In genomic region chr18:58991127-58991798, GRCh38 we compare ENCODE assay signal across 8 cellular contexts.
DNase-seq lines count a peak whose midpoint lies in the region; ATAC-seq and TF ChIP-seq lines count a peak whose summit lies in the region.

No MANE protein-coding gene starts in this region.

- no peaks in the 10 kb centered on the region for H3K27me3 ChIP-seq in ACC112 (ENCODE audit: insufficient read depth, low read length)
- H3K27me3 ChIP-seq in SJCRH30: no peaks in the 10 kb centered on the region

- no peak overlapping the region for H3K4me3 Mint-ChIP-seq in natural killer cell

- no peaks in the 10 kb centered on the region for H3K79me2 ChIP-seq in ACC112 (ENCODE audit: control insufficient read depth, insufficient read depth, low read length, unreplicated experiment)

- peaks cover 47% of the 10 kb centered on the region for H3K4me1 ChIP-seq in ACC112 (ENCODE audit: control insufficient read depth, insufficient read depth, low read length, unreplicated experiment)
- H3K4me1 ChIP-seq in SJCRH30: peaks cover 18% of the 10 kb centered on the region

- H3K9me3 ChIP-seq in SJCRH30 (replicated peaks): peaks cover 6% of the 10 kb centered on the region; the same call in 1 of the 2 replicates

- DNase-seq in fibroblast of peridontal ligament (ENCODE audit: extremely low read depth) (peak; percentile 44), RKO (ENCODE audit: low spot score) (no peak), natural killer cell (no peak), SJCRH30 (no peak), NCI-H1930 (lab: John Stamatoyannopoulos, UW) (no peak)

- no peak overlapping the region for H2AFZ ChIP-seq in ACC112 (ENCODE audit: low read length, unreplicated experiment)

- no peak overlapping the region for H3K27ac Mint-ChIP-seq in natural killer cell

- H3K4me3 ChIP-seq in ACC112 (ENCODE audit: low read depth, low read length) (no peak overlapping the region), SJCRH30 (no peak overlapping the region)

- ATAC-seq in GM19455 (IDR thresholded peaks at IDR 0.05; ENCODE audit: unreplicated experiment): peak; percentile 64
- ATAC-seq in HG03460 (IDR thresholded peaks at IDR 0.05; ENCODE audit: unreplicated experiment): peak; percentile 85
- ATAC-seq in natural killer cell: no peak

- peaks cover 3 to 5% of the 10 kb centered on the region in 2 donors for H3K9me3 Mint-ChIP-seq in natural killer cell

- no peaks in the 10 kb centered on the region for H3K4me1 Mint-ChIP-seq in natural killer cell

- peaks cover 3% of the 10 kb centered on the region; the same call in 1 of the 2 replicates for H3K36me3 ChIP-seq in ACC112 (ENCODE audit: insufficient read depth, low read length)
- H3K36me3 ChIP-seq in SJCRH30: no peaks in the 10 kb centered on the region

- intact Hi-C loops in natural killer cell (cut with micrococcal nuclease): no loop called here

- peaks cover 12 to 19% of the 10 kb centered on the region in 2 donors for H3K27me3 Mint-ChIP-seq in natural killer cell (ENCODE audit: low read depth in 2 of 2)

- no peak for TF ChIP-seq CTCF in natural killer cell (IDR thresholded peaks at IDR 0.05)

- H3K27ac ChIP-seq in ACC112 (ENCODE audit: low read depth, low read length) (peak overlapping the region; percentile 98; the same call in 1 of the 2 replicates), SJCRH30 (no peak overlapping the region)

- no peaks in the 10 kb centered on the region for H3K36me3 Mint-ChIP-seq in natural killer cell

Comparison
In these comparisons a context has a peak if more than half of its experiments do, and no peak if none do; other contexts are left out.
1. ATAC-seq: peak in GM19455 (single experiment) and HG03460 (single experiment); none in natural killer cell (0 of 3).